27 cellular contexts compared by ENCODE assay signal in the genomic region with DNA sequence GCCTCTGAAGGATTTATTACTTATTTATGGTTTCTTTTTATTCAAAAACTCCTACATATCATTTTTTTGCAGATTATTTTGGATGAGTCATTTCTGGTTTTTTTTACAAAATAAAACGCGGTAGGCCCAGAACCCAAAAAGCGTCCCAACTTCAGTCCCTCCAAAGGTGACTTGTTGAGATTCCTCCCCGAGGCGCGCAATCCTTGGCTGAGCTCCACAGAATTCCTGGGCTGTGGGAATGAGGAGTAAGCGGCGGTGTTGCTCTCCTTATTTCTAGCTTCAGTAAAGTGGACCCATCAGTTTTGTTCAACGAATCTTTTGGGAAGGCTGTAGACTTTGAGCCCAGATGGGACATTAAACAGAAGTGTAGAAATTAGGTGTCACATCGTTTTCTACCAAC.
"Had no signal": no experiment of that assay in that cellular context is flagged by ENCODE, and none has a peak within 500 bp of the region (broad histone marks: within the 10 kb centered on the region; RNA-seq: fewer than 3 reads in every experiment).

No MANE protein-coding gene starts in this region.

- H3K9me3 ChIP-seq: gastroesophageal sphincter, heart left ventricle, prostate gland, right atrium auricular region, thyroid gland had no signal

- H3K27me3 ChIP-seq: gastroesophageal sphincter, heart left ventricle, hepatocyte, neural progenitor cell, right atrium auricular region, stomach, thyroid gland had no signal

- H3K79me2 ChIP-seq: hepatocyte had no signal

- H3K4me3 ChIP-seq: coronary artery, gastroesophageal sphincter, heart left ventricle, hepatocyte, neural progenitor cell, prostate gland, right atrium auricular region, smooth muscle cell, stomach, thyroid gland had no signal

- H3K36me3 Mint-ChIP-seq: naive thymus-derived CD4-positive, alpha-beta T cell; neural progenitor cell; stimulated activated effector memory CD8-positive, alpha-beta T cell treated with anti-CD3 and anti-CD28 coated beads, Interleukin-12 subunit alpha, Interleukin-12 subunit beta, amount 100 ng/mL, for 72 hours; type B pancreatic cell had no signal

- H3K9ac ChIP-seq: neural progenitor cell had no signal

- H3K4me3 Mint-ChIP-seq: naive thymus-derived CD4-positive, alpha-beta T cell; nephron; neural progenitor cell; stimulated activated effector memory CD8-positive, alpha-beta T cell treated with anti-CD3 and anti-CD28 coated beads, Interleukin-12 subunit alpha, Interleukin-12 subunit beta, amount 100 ng/mL, for 72 hours; type B pancreatic cell had no signal

- H3K4me1 ChIP-seq: gastroesophageal sphincter, heart left ventricle, neural progenitor cell, prostate gland, right atrium auricular region, stomach, thyroid gland had no signal

- H3K27ac Mint-ChIP-seq: naive thymus-derived CD4-positive, alpha-beta T cell; nephron; neural progenitor cell; stimulated activated effector memory CD8-positive, alpha-beta T cell treated with anti-CD3 and anti-CD28 coated beads, Interleukin-12 subunit alpha, Interleukin-12 subunit beta, amount 100 ng/mL, for 72 hours; type B pancreatic cell had no signal

- H3K27ac ChIP-seq: coronary artery, gastroesophageal sphincter, heart left ventricle, hepatocyte, neural progenitor cell, prostate gland, right atrium auricular region, stomach, thyroid gland had no signal

- H3K9me3 Mint-ChIP-seq: stimulated activated effector memory CD8-positive, alpha-beta T cell treated with anti-CD3 and anti-CD28 coated beads, Interleukin-12 subunit alpha, Interleukin-12 subunit beta, amount 100 ng/mL, for 72 hours; type B pancreatic cell had no signal

- H3K4me1 Mint-ChIP-seq: naive thymus-derived CD4-positive, alpha-beta T cell; nephron; neural progenitor cell; stimulated activated effector memory CD8-positive, alpha-beta T cell treated with anti-CD3 and anti-CD28 coated beads, Interleukin-12 subunit alpha, Interleukin-12 subunit beta, amount 100 ng/mL, for 72 hours had no signal

- H3K4me2 ChIP-seq: hepatocyte, neural progenitor cell, smooth muscle cell had no signal

- DNase-seq: dermis blood vessel endothelial cell; effector memory CD4-positive, alpha-beta T cell; erythroblast; foreskin fibroblast; heart left ventricle; kidney; mesendoderm; midbrain; naive thymus-derived CD4-positive, alpha-beta T cell; stimulated activated CD4-positive, alpha-beta T cell treated with anti-CD3 and anti-CD28 coated beads, Interleukin-12 subunit alpha, Interleukin-12 subunit beta, amount 100 ng/mL, for 4 hours; stimulated activated CD4-positive, alpha-beta T cell treated with anti-CD3 and anti-CD28 coated beads, Interleukin-1b, Interleukin-23, amount 100 ng/mL, for 48 hours; stimulated activated CD4-positive, alpha-beta T cell treated with anti-CD3 and anti-CD28 coated beads, Interleukin-4, amount 100 ng/mL, for 1 hour; stimulated activated naive CD4-positive, alpha-beta T cell treated with Interleukin-2 at 50 U/mL for 16 hours; stomach; thyroid gland had no signal

- H3K27me3 Mint-ChIP-seq: type B pancreatic cell had no signal

- ATAC-seq: gastroesophageal sphincter; left lobe of liver; naive thymus-derived CD4-positive, alpha-beta T cell; sciatic nerve had no signal

- H3K36me3 ChIP-seq: gastroesophageal sphincter, heart left ventricle, neural progenitor cell, prostate gland, right atrium auricular region, stomach, thyroid gland had no signal

- H2AFZ ChIP-seq: hepatocyte, neural progenitor cell had no signal
